ENCODE assay signal across 35 cellular contexts in genomic region chr6:28111964-28112363, GRCh38. TPM values are rescaled to one million over a fixed set of nuclear protein-coding genes. Genes with fewer than 3 reads are reported as not detected.
DNase-seq lines count a peak whose midpoint lies in the region; ATAC-seq, FAIRE-seq and TF ChIP-seq lines count a peak whose summit lies in the region.
"Had no signal": no experiment of that assay in that cellular context is flagged by ENCODE, and none has a peak within 500 bp of the region (broad histone marks: within the 10 kb centered on the region; RNA-seq: fewer than 3 reads in every experiment).

No MANE protein-coding gene starts in this region.

- ATAC-seq in K562, result no peak
- no peak for ATAC-seq in HG03520 (IDR thresholded peaks at IDR 0.05; ENCODE audit: unreplicated experiment)
- ATAC-seq: A549; CD8-positive, alpha-beta T cell had no signal

- in situ Hi-C loops in K562 (cut with MboI), result no loop called here

- DNase-seq in OCI-LY7 (ENCODE audit: low spot score) (no peak), K562 (ENCODE audit: extremely low read depth in 1 of 4, low spot score in 3 of 4) (no peak), NCI-H446 treated with DMSO at 0.1 percent for 48 hours (lab: John Stamatoyannopoulos, UW) (no peak), mesendoderm (no peak), HuH-7.5 (ENCODE audit: low spot score) (no peak)
- DNase-seq: 8988T; ACHN; AML-193; BE2C; C1 segment of cervical spinal cord; Caco-2; Calu3; CD4-positive, alpha-beta memory T cell; CD4-positive, alpha-beta T cell; CD4-positive, CD25-positive, alpha-beta regulatory T cell; CD8-positive, alpha-beta memory T cell; CD8-positive, alpha-beta T cell; COR-L47; DMS 273 treated with DMSO at 0.1 percent for 48 hours; DMS153; DMS53; DMS79; DMS79 treated with DMSO at 0.1 percent for 48 hours; DND-41; EL had no signal

- no peaks in the 10 kb centered on the region for H3K79me2 ChIP-seq in OCI-LY7 (ENCODE audit: insufficient read depth, low read depth, low read length)
- H3K79me2 ChIP-seq in K562 (ENCODE audit: control insufficient read depth, insufficient read depth, low read length), result no peaks in the 10 kb centered on the region
- no peaks in the 10 kb centered on the region for H3K79me2 ChIP-seq in mesendoderm (ENCODE audit: control insufficient read depth, insufficient read depth, low read length)

- peaks cover 9 to 27% of the 10 kb centered on the region in 2 experiments for H3K36me3 ChIP-seq in HEK293 (ENCODE audit: control insufficient read depth in 2 of 2, insufficient read depth in 1 of 2, low read length in 2 of 2)
- H3K36me3 ChIP-seq in OCI-LY7 (ENCODE audit: insufficient read depth, low read length), result peaks cover 28% of the 10 kb centered on the region
- peaks cover 25% of the 10 kb centered on the region for H3K36me3 ChIP-seq in K562 (ENCODE audit: control insufficient read depth, insufficient read depth, low read length)
- peaks cover 3% of the 10 kb centered on the region for H3K36me3 ChIP-seq in mesendoderm (ENCODE audit: control insufficient read depth, insufficient read depth, low read length)

- H4K8ac ChIP-seq in mesendoderm (ENCODE audit: low read depth, low read length), result no peak overlapping the region

- H4K5ac ChIP-seq in mesendoderm (ENCODE audit: low read length), result no peak overlapping the region

- H4K20me1 ChIP-seq in OCI-LY7 (ENCODE audit: insufficient read depth, low read length) (no peaks in the 10 kb centered on the region), K562 (replicated peaks; ENCODE audit: control insufficient read depth, insufficient read depth, low read length) (no peaks in the 10 kb centered on the region)
- H4K20me1 ChIP-seq: BLaER1; BLaER1 treated with 17β-estradiol and CSF1 and Interleukin-3, amounts not matched to agents 10 nM and 100 nM had no signal

- no peak overlapping the region for H3K56ac ChIP-seq in mesendoderm (ENCODE audit: low read length)

- H3K9me2 ChIP-seq in OCI-LY7 (ENCODE audit: insufficient read depth, low read length), result no peaks in the 10 kb centered on the region

- no peak overlapping the region for H2BK5ac ChIP-seq in mesendoderm (ENCODE audit: low read length)

- TSS peak; percentile 11 for BruUV-seq in OCI-LY7 (replicated peaks; lab: Mats Ljungman, UMichigan)
- BruUV-seq in K562 (replicated peaks; lab: Mats Ljungman, UMichigan), result no TSS peak

- H2AFZ ChIP-seq in OCI-LY7 (ENCODE audit: low read length), result no peak overlapping the region
- H2AFZ ChIP-seq in K562 (ENCODE audit: low read depth, low read length), result no peak overlapping the region

- H3K4ac ChIP-seq in mesendoderm (ENCODE audit: low read depth, low read length), result no peak overlapping the region

- H3K4me3 ChIP-seq in HEK293 (ENCODE audit: low read depth, low read length) (no peak overlapping the region), OCI-LY7 (ENCODE audit: low read depth, low read length, poor library complexity, severe bottlenecking) (no peak overlapping the region), K562 (no peak overlapping the region), mesendoderm (ENCODE audit: low read length) (no peak overlapping the region)
- H3K4me3 ChIP-seq: A549; BLaER1; BLaER1 treated with 17β-estradiol and CSF1 and Interleukin-3, amounts not matched to agents 10 nM and 100 nM had no signal

- H3K79me1 ChIP-seq in mesendoderm (ENCODE audit: low read length), result no peaks in the 10 kb centered on the region

- no peaks in the 10 kb centered on the region for H3K9me3 ChIP-seq in HEK293 (ENCODE audit: control insufficient read depth, insufficient read depth, low read depth, low read length)
- H3K9me3 ChIP-seq in OCI-LY7 (ENCODE audit: low read length), result no peaks in the 10 kb centered on the region
- no peaks in the 10 kb centered on the region for H3K9me3 ChIP-seq in K562 (replicated peaks; ENCODE audit: control insufficient read depth, insufficient read depth, low read depth, low read length)
- H3K9me3 ChIP-seq: A549; BE2C; BLaER1; BLaER1 treated with 17β-estradiol and CSF1 and Interleukin-3, amounts not matched to agents 10 nM and 100 nM; Caco-2 had no signal

- H3K27ac ChIP-seq in HEK293 (ENCODE audit: extremely low read depth, low read depth, low read length) (no peak overlapping the region), OCI-LY7 (ENCODE audit: low read depth, low read length, poor library complexity, severe bottlenecking) (no peak overlapping the region), K562 (ENCODE audit: extremely low read depth, low read depth, low read length) (no peak overlapping the region), mesendoderm (ENCODE audit: low read depth, low read length) (no peak overlapping the region)
- H3K27ac ChIP-seq: 22Rv1; A549; BLaER1; BLaER1 treated with 17β-estradiol and CSF1 and Interleukin-3, amounts not matched to agents 10 nM and 100 nM; C4-2B had no signal

- no peak overlapping the region for H2BK120ac ChIP-seq in mesendoderm (ENCODE audit: low read depth, low read length)

- TF ChIP-seq RAD21 in K562 (CRISPR knock-in tag; conservative IDR thresholded peaks at IDR 0.05 in 1 of 2, IDR thresholded peaks at IDR 0.05 in 1 of 2), result no peak

- H2BK15ac ChIP-seq in mesendoderm (replicated peaks; ENCODE audit: low read depth), result no peak overlapping the region

- POLR2A ChIA-PET in HEK293 (lab: Yijun Ruan, JAX) (interaction anchor here (0.8 kb wide), 1 partner anchor 12 kb away, joined by 4 read pairs; the partner anchor contains the start of gene ZSCAN16), OCI-LY7 (lab: Charles Lee) (interaction anchor here (0.7 to 1.0 kb wide), 2 partner anchors 15 to 16 kb away, joined by 3 read pairs; no protein-coding TSS in a partner anchor), K562 (lab: Yijun Ruan, JAX) (interaction anchor here (1.1 to 1.2 kb wide), 2 partner anchors 219 to 288 kb away, joined by 3 read pairs; a partner anchor contains a TSS)

- FAIRE-seq in K562 (lab: Jason Lieb, UNC) (no peak), islet of Langerhans (lab: Jason Lieb, UNC) (peak; percentile 41)
- FAIRE-seq: A204.1, A549, D721Med had no signal

- no peak overlapping the region for H3K4me2 ChIP-seq in OCI-LY7 (ENCODE audit: low read length)
- no peak overlapping the region for H3K4me2 ChIP-seq in K562 (ENCODE audit: insufficient read depth, low read length)
- no peak overlapping the region for H3K4me2 ChIP-seq in mesendoderm (ENCODE audit: low read length)
- H3K4me2 ChIP-seq: A549; BLaER1; BLaER1 treated with 17β-estradiol and CSF1 and Interleukin-3, amounts not matched to agents 10 nM and 100 nM had no signal

- H2AK5ac ChIP-seq in mesendoderm (ENCODE audit: low read length), result no peak overlapping the region

- TF ChIP-seq EP300 in K562 (IDR thresholded peaks at IDR 0.05; ENCODE audit: low read length), result no peak

- no peak overlapping the region for H3K23ac ChIP-seq in mesendoderm (ENCODE audit: low read length)

- TF ChIP-seq POLR2A in K562 (conservative IDR thresholded peaks at IDR 0.05), result no peak

- 89% methylated on average over 3 of the region's 3 CpGs for WGBS in K562 (ENCODE audit: insufficient coverage, low coverage, missing lambda C conversion rate)
- WGBS in mesendoderm (ENCODE audit: extremely low coverage, insufficient coverage, low lambda C conversion rate), result no CpG with 5 or more reads among the region's 3 CpGs

- CTCF ChIA-PET in HEK293 (lab: Yijun Ruan, JAX) (interaction anchor here (0.5 to 0.7 kb wide), 2 partner anchors 11 to 210 kb away, joined by 3 to 4 read pairs; no protein-coding TSS in a partner anchor), OCI-LY7 (lab: Charles Lee; ENCODE audit: unreplicated experiment) (no interaction called here), K562 (lab: Yijun Ruan, JAX; ENCODE audit: low intra/inter-chr PET ratio) (no interaction called here)

- no peak overlapping the region for H3K9ac ChIP-seq in K562 (ENCODE audit: insufficient read depth in 1 of 2, low read depth in 2 of 2, low read length in 2 of 2)
- H3K9ac ChIP-seq in mesendoderm (ENCODE audit: low read length), result no peak overlapping the region
- H3K9ac ChIP-seq: BLaER1; BLaER1 treated with 17β-estradiol and CSF1 and Interleukin-3, amounts not matched to agents 10 nM and 100 nM had no signal

- intact Hi-C loops in OCI-LY7 (cut with micrococcal nuclease; ENCODE audit: unreplicated experiment), result no loop called here
- intact Hi-C loops in K562 (cut with micrococcal nuclease), result no loop called here

- H3K4me1 ChIP-seq in HEK293 (ENCODE audit: control insufficient read depth, insufficient read depth, low read length) (no peaks in the 10 kb centered on the region), OCI-LY7 (ENCODE audit: insufficient read depth, low read length, poor library complexity, severe bottlenecking) (no peaks in the 10 kb centered on the region), K562 (replicated peaks in 1 of 2; ENCODE audit: control insufficient read depth in 2 of 2, insufficient read depth in 2 of 2, low read length in 2 of 2) (no peaks in the 10 kb centered on the region), mesendoderm (ENCODE audit: control insufficient read depth, low read depth, low read length) (no peaks in the 10 kb centered on the region)
- H3K4me1 ChIP-seq: A549; BE2C; BLaER1; BLaER1 treated with 17β-estradiol and CSF1 and Interleukin-3, amounts not matched to agents 10 nM and 100 nM; Caco-2 had no signal

- H3K27me3 ChIP-seq in K562 (ENCODE audit: control insufficient read depth in 2 of 2, insufficient read depth in 2 of 2, low read length in 2 of 2) (no peaks in the 10 kb centered on the region), mesendoderm (ENCODE audit: insufficient read depth, low read length, poor library complexity) (no peaks in the 10 kb centered on the region)
- H3K27me3 ChIP-seq: BE2C; BLaER1; BLaER1 treated with 17β-estradiol and CSF1 and Interleukin-3, amounts not matched to agents 10 nM and 100 nM had no signal

- TF ChIP-seq CTCF in HEK293 (tag by site-specific recombination; IDR thresholded peaks at IDR 0.05) (no peak), OCI-LY7 (conservative IDR thresholded peaks at IDR 0.05; ENCODE audit: low read length) (no peak), K562 (IDR thresholded peaks at IDR 0.05 in 2 of 3, conservative IDR thresholded peaks at IDR 0.05 in 1 of 3; ENCODE audit: insufficient read depth in 2 of 3, low read depth in 1 of 3, low read length in 3 of 3) (no peak)

- H3K18ac ChIP-seq in mesendoderm (ENCODE audit: low read length), result no peak overlapping the region

- H3K9me1 ChIP-seq in K562 (ENCODE audit: control insufficient read depth, insufficient read depth, low read length), result no peaks in the 10 kb centered on the region

RNA-seq across cellular contexts. Expression of gene ZSCAN16, which starts 12.4 kb away (rescaled TPM):
- total RNA-seq in OCI-LY7 (2014; rRNA removed; shearing (Covaris generic)), result 8.6 and 10.8 TPM in 2 replicates
- total RNA-seq in OCI-LY7 (2022) (7.6 and 8.4 TPM in 2 replicates), K562 (2014; rRNA removed) (not detected in 2 replicates), K562 (2014; rRNA removed; fragmentation: Illumina TruSeq; extraction: Trizol) (not detected in 2 replicates), K562 (2015; rRNA removed; fragmentation: Illumina TruSeq; extraction: Trizol) (not detected in 2 replicates), K562 (2021) (not detected in 2 replicates)
- total RNA-seq in K562 (2011; cell fraction: chromatin; rRNA removed; ENCODE audit: low replicate concordance), result not detected in 2 replicates
- not detected in 2 replicates for total RNA-seq in K562 (2011; cell fraction: nucleolus; rRNA removed)
- total RNA-seq in K562 (2011; cell fraction: nucleoplasm; rRNA removed), result not detected in 2 replicates
- polyA plus RNA-seq in K562 (2011; rRNA removed) (0.20 TPM in 1 of 2 replicates, not detected in the other), K562 (2014; fragmentation: Illumina TruSeq; extraction: Trizol) (not detected in 2 replicates), K562 (2014; fragmentation: Nextera tagmentation; extraction: Ambion mirVana) (under 1 TPM in 1 of 2 experiments, not detected in 1; 0.08 TPM), K562 (2014; rRNA removed) (not detected in 2 replicates)
- polyA plus RNA-seq in K562 (2011; cell fraction: cytosol; rRNA removed), result 0.04 TPM in 1 of 2 replicates, not detected in the other
- 0.22 TPM in 1 of 2 replicates, not detected in the other for polyA plus RNA-seq in K562 (2011; cell fraction: nucleus; rRNA removed)
- polyA plus RNA-seq in K562 (2012), result 0.09 TPM in 1 of 2 replicates, not detected in the other
- polyA minus RNA-seq in K562 (2011; rRNA and poly(A)+ RNA removed), result 0.33 TPM in 1 of 2 replicates, not detected in the other
- not detected in 2 replicates for polyA minus RNA-seq in K562 (2011; cell fraction: cytosol; rRNA and poly(A)+ RNA removed)
- polyA minus RNA-seq in K562 (2011; cell fraction: nucleus; rRNA and poly(A)+ RNA removed), result 0.44 TPM in 1 of 2 replicates, not detected in the other
- 8.8 TPM for polyA plus RNA-seq in mesendoderm (2013, experiment 1 of 2)
- polyA plus RNA-seq in mesendoderm (2013, experiment 2 of 2), result 9.4 TPM

RNA-seq across cellular contexts. Expression of gene ZKSCAN8, which starts 29.7 kb away (rescaled TPM):
- total RNA-seq in OCI-LY7 (2014; rRNA removed; shearing (Covaris generic)), result 16.6 and 20.7 TPM in 2 replicates
- 22.3 and 25.1 TPM in 2 replicates for total RNA-seq in OCI-LY7 (2022)
- total RNA-seq in K562 (2011; cell fraction: chromatin; rRNA removed; ENCODE audit: low replicate concordance), result 36.9 and 61.9 TPM in 2 replicates
- total RNA-seq in K562 (2011; cell fraction: nucleolus; rRNA removed), result 15.2 and 22.2 TPM in 2 replicates
- 40.5 and 82.1 TPM in 2 replicates for total RNA-seq in K562 (2011; cell fraction: nucleoplasm; rRNA removed)
- 12.4 and 15.4 TPM in 2 replicates for total RNA-seq in K562 (2014; rRNA removed)
- total RNA-seq in K562 (2014; rRNA removed; fragmentation: Illumina TruSeq; extraction: Trizol), result 21.7 and 25.3 TPM in 2 replicates
- total RNA-seq in K562 (2015; rRNA removed; fragmentation: Illumina TruSeq; extraction: Trizol), result 21.4 and 21.7 TPM in 2 replicates
- total RNA-seq in K562 (2021), result 26.7 and 29.9 TPM in 2 replicates
- 22.1 and 40.4 TPM in 2 replicates for polyA plus RNA-seq in K562 (2011; rRNA removed)
- polyA plus RNA-seq in K562 (2011; cell fraction: cytosol; rRNA removed), result 7.6 and 24.2 TPM in 2 replicates
- 103 and 115 TPM in 2 replicates for polyA plus RNA-seq in K562 (2011; cell fraction: nucleus; rRNA removed)
- 15.2 and 22.1 TPM in 2 replicates for polyA plus RNA-seq in K562 (2012)
- polyA plus RNA-seq in K562 (2014; fragmentation: Illumina TruSeq; extraction: Trizol), result 35.5 and 37.7 TPM in 2 replicates
- polyA plus RNA-seq in K562 (2014; fragmentation: Nextera tagmentation; extraction: Ambion mirVana), result 1 to 10 TPM; 3.3 to 7.1 TPM
- polyA plus RNA-seq in K562 (2014; rRNA removed), result 21.8 and 24.4 TPM in 2 replicates
- 37.0 and 56.3 TPM in 2 replicates for polyA minus RNA-seq in K562 (2011; rRNA and poly(A)+ RNA removed)
- polyA minus RNA-seq in K562 (2011; cell fraction: cytosol; rRNA and poly(A)+ RNA removed), result 24.8 and 28.7 TPM in 2 replicates
- polyA minus RNA-seq in K562 (2011; cell fraction: nucleus; rRNA and poly(A)+ RNA removed), result 22.8 and 48.3 TPM in 2 replicates
- polyA plus RNA-seq in mesendoderm (2013, experiment 1 of 2), result 10.2 TPM
- 10.4 TPM for polyA plus RNA-seq in mesendoderm (2013, experiment 2 of 2)

RNA-seq across cellular contexts. Expression of gene ZNF165, which starts 31.6 kb away (rescaled TPM):
- total RNA-seq in OCI-LY7 (2014; rRNA removed; shearing (Covaris generic)), result 2.6 and 4.9 TPM in 2 replicates
- 3.1 and 3.2 TPM in 2 replicates for total RNA-seq in OCI-LY7 (2022)
- total RNA-seq in K562 (2011; cell fraction: chromatin; rRNA removed; ENCODE audit: low replicate concordance), result 1.3 and 1.5 TPM in 2 replicates
- 1.2 and 1.5 TPM in 2 replicates for total RNA-seq in K562 (2011; cell fraction: nucleolus; rRNA removed)
- total RNA-seq in K562 (2011; cell fraction: nucleoplasm; rRNA removed), result 1.8 and 2.4 TPM in 2 replicates
- total RNA-seq in K562 (2014; rRNA removed), result 1.2 and 1.5 TPM in 2 replicates
- total RNA-seq in K562 (2014; rRNA removed; fragmentation: Illumina TruSeq; extraction: Trizol), result 1.7 and 2.1 TPM in 2 replicates
- total RNA-seq in K562 (2015; rRNA removed; fragmentation: Illumina TruSeq; extraction: Trizol), result 2.1 and 2.3 TPM in 2 replicates
- 1.1 and 1.2 TPM in 2 replicates for total RNA-seq in K562 (2021)
- 1.0 and 1.2 TPM in 2 replicates for polyA plus RNA-seq in K562 (2011; rRNA removed)
- 0.36 and 0.41 TPM in 2 replicates for polyA plus RNA-seq in K562 (2011; cell fraction: cytosol; rRNA removed)
- polyA plus RNA-seq in K562 (2011; cell fraction: nucleus; rRNA removed), result 1.1 and 1.9 TPM in 2 replicates
- polyA plus RNA-seq in K562 (2012), result 0.99 and 1.8 TPM in 2 replicates
- polyA plus RNA-seq in K562 (2014; fragmentation: Illumina TruSeq; extraction: Trizol), result 1.0 and 1.3 TPM in 2 replicates
- 1 to 10 TPM; 2.5 to 3.6 TPM for polyA plus RNA-seq in K562 (2014; fragmentation: Nextera tagmentation; extraction: Ambion mirVana)
- polyA plus RNA-seq in K562 (2014; rRNA removed), result 0.82 and 1.2 TPM in 2 replicates
- 1.3 and 2.2 TPM in 2 replicates for polyA minus RNA-seq in K562 (2011; rRNA and poly(A)+ RNA removed)
- polyA minus RNA-seq in K562 (2011; cell fraction: cytosol; rRNA and poly(A)+ RNA removed), result not detected in 2 replicates
- polyA minus RNA-seq in K562 (2011; cell fraction: nucleus; rRNA and poly(A)+ RNA removed), result 1.2 and 3.4 TPM in 2 replicates
- polyA plus RNA-seq in mesendoderm (2013, experiment 1 of 2), result 4.6 TPM
- 4.7 TPM for polyA plus RNA-seq in mesendoderm (2013, experiment 2 of 2)

Comparison
In these comparisons a context has a peak if more than half of its experiments do, and no peak if none do; other contexts are left out.
1. RNA of gene ZSCAN16, which starts 12.4 kb away (total RNA-seq): 7.6 to 10.8 TPM in OCI-LY7; not detected in K562; every median in the first group is over 4 times any median in the second.